Comparison of ENCODE assay signal across 16 cellular contexts in genomic region chr4:83096397-83096796, GRCh38.
"Had no signal": no experiment of that assay in that cellular context is flagged by ENCODE, and none has a peak within 500 bp of the region (broad histone marks: within the 10 kb centered on the region; RNA-seq: fewer than 3 reads in every experiment).

No MANE protein-coding gene starts in this region.

- H3K36me3 ChIP-seq: esophagus muscularis mucosa had no signal

- H3K27me3 ChIP-seq: colonic mucosa, esophagus muscularis mucosa, transverse colon had no signal

- H3K4me3 Mint-ChIP-seq: activated CD4-positive, alpha-beta memory T cell treated with anti-CD3 and anti-CD28 coated beads, Interleukin-2, amount 10 ng/mL, durations not matched to agents 7 days and 5 days; activated CD4-positive, alpha-beta T cell treated with anti-CD3 and anti-CD28 coated beads for 36 hours had no signal

- ATAC-seq: activated CD4-positive, alpha-beta T cell treated with anti-CD3 and anti-CD28 coated beads for 36 hours; left lobe of liver had no signal

- H3K27ac ChIP-seq: colonic mucosa, esophagus muscularis mucosa, transverse colon, VCaP had no signal

- H3K4me3 ChIP-seq: colonic mucosa, esophagus muscularis mucosa, transverse colon had no signal

- H3K27me3 Mint-ChIP-seq: activated CD4-positive, alpha-beta memory T cell treated with anti-CD3 and anti-CD28 coated beads, Interleukin-2, amount 10 ng/mL, durations not matched to agents 7 days and 5 days; activated CD4-positive, alpha-beta T cell treated with anti-CD3 and anti-CD28 coated beads for 36 hours had no signal

- H3K9me3 ChIP-seq: colonic mucosa, esophagus muscularis mucosa, transverse colon had no signal

- DNase-seq: activated CD4-positive, alpha-beta memory T cell treated with anti-CD3 and anti-CD28 coated beads, Interleukin-2, amount 10 ng/mL, durations not matched to agents 7 days and 5 days; activated CD4-positive, alpha-beta T cell treated with anti-CD3 and anti-CD28 coated beads for 36 hours; activated CD8-positive, alpha-beta memory T cell treated with anti-CD3 and anti-CD28 coated beads, Interleukin-2, amount 50 U/mL, for 4 hours; activated gamma-delta T cell treated with Interleukin-2 at 50 U/mL for 16 hours; colonic mucosa; islet precursor cell; mammary epithelial cell; nucleus accumbens; posterior cingulate gyrus; retina; stimulated activated CD4-positive, alpha-beta T cell treated with anti-CD3 and anti-CD28 coated beads, Interleukin-2, amount 100 ng/mL, for 48 hours; stimulated activated naive CD4-positive, alpha-beta T cell treated with Interleukin-2 at 50 U/mL for 16 hours; transverse colon had no signal

- H3K27ac Mint-ChIP-seq: activated CD4-positive, alpha-beta memory T cell treated with anti-CD3 and anti-CD28 coated beads, Interleukin-2, amount 10 ng/mL, durations not matched to agents 7 days and 5 days; activated CD4-positive, alpha-beta T cell treated with anti-CD3 and anti-CD28 coated beads for 36 hours had no signal

- H3K4me1 ChIP-seq: colonic mucosa, esophagus muscularis mucosa, transverse colon had no signal
